ENCODE assay signal across 8 cellular contexts in the genomic region with DNA sequence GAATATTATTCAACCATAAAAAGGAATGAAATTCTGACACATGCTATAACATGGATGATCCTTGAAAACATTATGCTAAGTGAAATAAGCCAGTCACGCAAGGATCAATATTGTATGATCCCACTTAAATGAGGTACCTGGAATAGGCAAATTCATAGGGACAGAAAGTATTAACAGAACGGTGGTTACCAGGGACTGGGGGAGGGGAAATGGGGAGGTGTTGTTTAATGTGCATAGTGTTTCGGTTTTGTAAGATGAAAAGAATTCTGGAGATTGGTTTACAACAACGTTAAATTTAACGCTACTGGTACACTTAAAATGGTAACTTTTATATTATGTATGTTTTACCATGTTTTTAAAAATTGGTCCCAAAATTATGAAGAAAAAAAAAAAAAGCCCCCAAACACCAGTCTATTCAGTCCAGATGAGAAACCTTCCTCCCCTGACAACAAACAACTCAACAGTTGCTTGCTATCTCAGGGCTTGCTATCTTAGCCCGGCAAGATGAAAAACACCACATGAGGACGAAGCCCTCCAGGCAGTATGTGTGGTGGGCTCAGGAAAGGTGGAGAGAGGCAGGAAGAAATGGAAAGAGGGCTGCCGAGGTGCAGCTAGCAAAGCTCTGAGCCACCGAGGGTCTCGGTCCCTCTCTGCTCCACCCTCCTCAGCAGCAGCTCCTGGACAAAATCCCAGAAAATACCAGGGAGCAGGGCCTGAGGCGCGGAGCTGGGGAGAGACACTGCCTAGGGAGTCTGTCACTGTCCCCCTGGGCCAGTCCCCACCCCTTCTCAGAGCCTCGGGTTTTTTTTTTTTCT. TPM values are rescaled to one million over a fixed set of nuclear protein-coding genes. Genes with fewer than 3 reads are reported as not detected.
DNase-seq lines count a peak whose midpoint lies in the region; ATAC-seq, FAIRE-seq and TF ChIP-seq lines count a peak whose summit lies in the region.

No MANE protein-coding gene starts in this region.

- no peaks in the 10 kb centered on the region for H3K27me3 ChIP-seq in HUES64 (ENCODE audit: insufficient read depth, low read length)
- H3K27me3 ChIP-seq in spleen (replicated peaks in 1 of 7): no peaks in the 10 kb centered on the region

- H3K4me3 ChIP-seq in HUES64 (ENCODE audit: low read length) (peak overlapping the region; percentile 23; the same call in 1 of the 2 replicates), kidney (ENCODE audit: low read length in 2 of 2) (peak overlapping the region; percentile 3 to 13), spleen (peak overlapping the region; percentile 6 to 62 (median 23))

- TF ChIP-seq CTCF in kidney (IDR thresholded peaks at IDR 0.05; ENCODE audit: borderline replicate concordance, extremely low read depth, insufficient read depth) (no peak), spleen (IDR thresholded peaks at IDR 0.05 in 8 of 11, conservative IDR thresholded peaks at IDR 0.05 in 3 of 11) (no peak)

- H3K27me3 Mint-ChIP-seq in activated T-helper 2 cell treated with anti-CD3 and anti-CD28 coated beads, Interferon-gamma antibody, Interleukin-2, Interleukin-4, amounts not matched to agents 10 μg/mL and 5 μg/mL and 100 μg/mL, durations not matched to agents 14 hours and 24 hours and 36 hours (ENCODE audit: low read depth): peaks cover 9% of the 10 kb centered on the region

- H3K9me3 Mint-ChIP-seq in activated T-helper 2 cell treated with anti-CD3 and anti-CD28 coated beads, Interferon-gamma antibody, Interleukin-2, Interleukin-4, amounts not matched to agents 10 μg/mL and 5 μg/mL and 100 μg/mL, durations not matched to agents 14 hours and 24 hours and 36 hours: no peaks in the 10 kb centered on the region

- no peak for ATAC-seq in GM21723 (IDR thresholded peaks at IDR 0.05; ENCODE audit: unreplicated experiment)

- H3K36me3 Mint-ChIP-seq in activated T-helper 2 cell treated with anti-CD3 and anti-CD28 coated beads, Interferon-gamma antibody, Interleukin-2, Interleukin-4, amounts not matched to agents 10 μg/mL and 5 μg/mL and 100 μg/mL, durations not matched to agents 14 hours and 24 hours and 36 hours (ENCODE audit: low read depth): peaks cover 33% of the 10 kb centered on the region

- peak overlapping the region; percentile 55 for H3K4me3 Mint-ChIP-seq in activated T-helper 2 cell treated with anti-CD3 and anti-CD28 coated beads, Interferon-gamma antibody, Interleukin-2, Interleukin-4, amounts not matched to agents 10 μg/mL and 5 μg/mL and 100 μg/mL, durations not matched to agents 14 hours and 24 hours and 36 hours (ENCODE audit: low read depth)

- WGBS in HUES64: 45% methylated on average over 12 of the region's 13 CpGs
- WGBS in spleen, 5 donors: 38 to 45% (median 40%) methylated on average over 13 of the region's 13 CpGs

- H3K27ac Mint-ChIP-seq in activated T-helper 2 cell treated with anti-CD3 and anti-CD28 coated beads, Interferon-gamma antibody, Interleukin-2, Interleukin-4, amounts not matched to agents 10 μg/mL and 5 μg/mL and 100 μg/mL, durations not matched to agents 14 hours and 24 hours and 36 hours: peak overlapping the region; percentile 76

- DNase-seq in activated T-helper 2 cell treated with anti-CD3 and anti-CD28 coated beads, Interferon-gamma antibody, Interleukin-2, Interleukin-4, amounts not matched to agents 10 μg/mL and 5 μg/mL and 100 μg/mL, durations not matched to agents 14 hours and 24 hours and 36 hours (ENCODE audit: low spot score): no peak
- DNase-seq in kidney (no peak), spleen (no peak), NCI-H2196 treated with DMSO at 0.1 percent for 48 hours (lab: John Stamatoyannopoulos, UW; ENCODE audit: unreplicated experiment) (no peak), Ammon's horn (ENCODE audit: low spot score) (no peak), D341Med (ENCODE audit: low spot score) (no peak)

- no peak for FAIRE-seq in kidney (lab: Jason Lieb, UNC)

- H3K27ac ChIP-seq in HUES64 (ENCODE audit: low read depth, low read length) (peak overlapping the region; percentile 95), kidney (ENCODE audit: low read depth in 2 of 2, low read length in 2 of 2) (peak overlapping the region; percentile 37 to 84), spleen (peak overlapping the region; percentile 76 to 97 (median 93))

- TF ChIP-seq POLR2A in spleen (IDR thresholded peaks at IDR 0.05): no peak

- peaks cover 42% of the 10 kb centered on the region for H3K36me3 ChIP-seq in HUES64 (ENCODE audit: insufficient read depth, low read length)
- peaks cover 35 to 43% of the 10 kb centered on the region in 2 donors for H3K36me3 ChIP-seq in kidney (ENCODE audit: control insufficient read depth in 1 of 2, insufficient read depth in 2 of 2, low read length in 2 of 2)
- H3K36me3 ChIP-seq in spleen: peaks cover 0 to 44% (median 31%) of the 10 kb centered on the region in 6 donors

- H3K9me3 ChIP-seq in HUES64 (ENCODE audit: insufficient read depth, low read depth, low read length) (no peaks in the 10 kb centered on the region), kidney (ENCODE audit: control insufficient read depth in 1 of 2, low read length in 2 of 2) (no peaks in the 10 kb centered on the region), spleen (no peaks in the 10 kb centered on the region)

- H3K4me1 ChIP-seq in HUES64 (ENCODE audit: insufficient read depth, low read length) (peaks cover 46% of the 10 kb centered on the region), kidney (ENCODE audit: control insufficient read depth in 1 of 2, insufficient read depth in 1 of 2, low read depth in 1 of 2, low read length in 2 of 2) (peaks cover 36 to 46% of the 10 kb centered on the region in 2 donors), spleen (peaks cover 57 to 100% (median 85%) of the 10 kb centered on the region in 6 donors)

- H3K4me1 Mint-ChIP-seq in activated T-helper 2 cell treated with anti-CD3 and anti-CD28 coated beads, Interferon-gamma antibody, Interleukin-2, Interleukin-4, amounts not matched to agents 10 μg/mL and 5 μg/mL and 100 μg/mL, durations not matched to agents 14 hours and 24 hours and 36 hours (ENCODE audit: low read depth): peaks cover 43% of the 10 kb centered on the region

- peak overlapping the region; percentile 70 for H3K9ac ChIP-seq in HUES64 (ENCODE audit: low read depth, low read length)
- H3K9ac ChIP-seq in kidney (ENCODE audit: low read length in 2 of 2): no peak overlapping the region

- intact Hi-C loops in activated T-helper 2 cell treated with anti-CD3 and anti-CD28 coated beads, Interferon-gamma antibody, Interleukin-2, Interleukin-4, amounts not matched to agents 10 μg/mL and 5 μg/mL and 100 μg/mL, durations not matched to agents 14 hours and 24 hours and 36 hours (cut with micrococcal nuclease): no loop called here
- intact Hi-C loops in kidney (cut with DNase I) (no loop called here), spleen (cut with DNase I; ENCODE audit: low total_unique reads) (no loop called here)

RNA-seq across cellular contexts. Expression of a gene that starts 8.5 kb away (rescaled TPM):
- 7.7 TPM for polyA plus RNA-seq in HUES64 (2013, experiment 1 of 2)
- 8.7 TPM for polyA plus RNA-seq in HUES64 (2013, experiment 2 of 2)
- 0.41 and 0.44 TPM in 2 replicates for total RNA-seq in activated T-helper 2 cell treated with anti-CD3 and anti-CD28 coated beads, Interferon-gamma antibody, Interleukin-2, Interleukin-4, amounts not matched to agents 10 μg/mL and 5 μg/mL and 100 μg/mL, durations not matched to agents 14 hours and 24 hours and 36 hours
- 19.4 TPM for total RNA-seq in kidney
- 15.1 TPM for polyA plus RNA-seq in kidney (ENCODE audit: insufficient read depth, low read depth, low replicate concordance)
- total RNA-seq in spleen: 10 to 100 TPM in 6 of 7 donors, 1 to 10 TPM in 1; 9.3 to 32.7 (median 20.0) TPM
- 1 to 10 TPM; 5.7 to 6.6 (median 5.8) TPM for polyA plus RNA-seq in spleen

RNA-seq across cellular contexts. Expression of a gene that starts 43.6 kb away (rescaled TPM):
- 2.1 TPM for polyA plus RNA-seq in HUES64 (2013, experiment 1 of 2)
- 4.4 TPM for polyA plus RNA-seq in HUES64 (2013, experiment 2 of 2)
- not detected in 2 replicates for total RNA-seq in activated T-helper 2 cell treated with anti-CD3 and anti-CD28 coated beads, Interferon-gamma antibody, Interleukin-2, Interleukin-4, amounts not matched to agents 10 μg/mL and 5 μg/mL and 100 μg/mL, durations not matched to agents 14 hours and 24 hours and 36 hours
- not detected for total RNA-seq in kidney
- polyA plus RNA-seq in kidney (ENCODE audit: insufficient read depth, low read depth, low replicate concordance): not detected
- total RNA-seq in spleen: 1 to 10 TPM in 1 of 7 donors, under 1 TPM in 3, not detected in 3; 0.17 to 2.8 (median 0.62) TPM
- under 1 TPM; 0.26 to 0.48 (median 0.39) TPM for polyA plus RNA-seq in spleen
